In genomic region chr9:114250235-114250568, GRCh38 we compare ENCODE assay signal across 8 cellular contexts.
DNase-seq lines count a peak whose midpoint lies in the region; ATAC-seq and TF ChIP-seq lines count a peak whose summit lies in the region.
"Had no signal": no experiment of that assay in that cellular context is flagged by ENCODE, and none has a peak within 500 bp of the region (broad histone marks: within the 10 kb centered on the region; RNA-seq: fewer than 3 reads in every experiment).

No MANE protein-coding gene starts in this region.

- no peak overlapping the region for H2BK5ac ChIP-seq in mesenchymal stem cell (ENCODE audit: low read depth, low read length, poor library complexity, severe bottlenecking)

- no peak for TF ChIP-seq POLR2A in upper lobe of left lung (IDR thresholded peaks at IDR 0.05)

- 94% methylated on average over 13 of the region's 13 CpGs for WGBS in mesenchymal stem cell
- 48 to 54% methylated on average over 10 to 13 of the region's 13 CpGs for WGBS in upper lobe of left lung, 2 donors

- no peak overlapping the region for H3K14ac ChIP-seq in mesenchymal stem cell (ENCODE audit: low read length in 2 of 2)

- ATAC-seq in upper lobe of left lung (ENCODE audit: low FRiP score in 2 of 2) (peak; percentile 70 to 77), HG02870 (IDR thresholded peaks at IDR 0.05; ENCODE audit: unreplicated experiment) (no peak), GM19455 (IDR thresholded peaks at IDR 0.05; ENCODE audit: unreplicated experiment) (no peak)

- peak overlapping the region; percentile 56 for H4K8ac ChIP-seq in mesenchymal stem cell (ENCODE audit: low read length)

- TF ChIP-seq CTCF in colonic mucosa (IDR thresholded peaks at IDR 0.05) (no peak), upper lobe of left lung (IDR thresholded peaks at IDR 0.05) (no peak)

- H3K23ac ChIP-seq in mesenchymal stem cell (ENCODE audit: low read length in 2 of 2), result no peak overlapping the region

- no peaks in the 10 kb centered on the region for H3K36me3 ChIP-seq in colonic mucosa
- H3K36me3 ChIP-seq in mesenchymal stem cell (ENCODE audit: control insufficient read depth in 1 of 2, insufficient read depth in 2 of 2, low read depth in 1 of 2, low read length in 2 of 2), result peaks cover 0 to 62% of the 10 kb centered on the region in 2 experiments
- H3K36me3 ChIP-seq in upper lobe of left lung, result no peaks in the 10 kb centered on the region

- no peak overlapping the region for H2BK12ac ChIP-seq in mesenchymal stem cell (ENCODE audit: low read length in 2 of 2)

- H3K27me3 ChIP-seq in colonic mucosa, result no peaks in the 10 kb centered on the region
- H3K27me3 ChIP-seq in mesenchymal stem cell (ENCODE audit: control insufficient read depth in 1 of 2, insufficient read depth in 1 of 2, low read length in 2 of 2), result peaks cover 0 to 6% of the 10 kb centered on the region in 2 experiments
- H3K27me3 ChIP-seq in upper lobe of left lung, result no peaks in the 10 kb centered on the region

- no peak for TF ChIP-seq EP300 in upper lobe of left lung (IDR thresholded peaks at IDR 0.05)

- no peaks in the 10 kb centered on the region for H3K9me3 ChIP-seq in colonic mucosa
- H3K9me3 ChIP-seq in mesenchymal stem cell (ENCODE audit: control insufficient read depth, low read length), result no peaks in the 10 kb centered on the region
- no peaks in the 10 kb centered on the region for H3K9me3 ChIP-seq in upper lobe of left lung

- no peak overlapping the region for H3K4me2 ChIP-seq in mesenchymal stem cell (ENCODE audit: low read length, poor library complexity, severe bottlenecking)

- no peak overlapping the region for H2AK5ac ChIP-seq in mesenchymal stem cell (ENCODE audit: low read length, severe bottlenecking)

- no peak overlapping the region for H2AFZ ChIP-seq in mesenchymal stem cell (ENCODE audit: low read depth, low read length)

- H3K4me1 ChIP-seq in colonic mucosa (no peaks in the 10 kb centered on the region), mesenchymal stem cell (ENCODE audit: control insufficient read depth, insufficient read depth, low read depth, low read length) (no peaks in the 10 kb centered on the region), upper lobe of left lung (peaks cover 4 to 17% (median 10%) of the 10 kb centered on the region in 4 donors)

- no peak overlapping the region for H2BK15ac ChIP-seq in mesenchymal stem cell (ENCODE audit: low read depth, poor library complexity, severe bottlenecking)

- no peak overlapping the region for H3K4ac ChIP-seq in mesenchymal stem cell (ENCODE audit: low read depth in 1 of 2, low read length in 2 of 2)

- no peaks in the 10 kb centered on the region for H3K79me1 ChIP-seq in mesenchymal stem cell (replicated peaks; ENCODE audit: low read length, poor library complexity, severe bottlenecking)

- H3K9ac ChIP-seq in colonic mucosa (ENCODE audit: low read depth in 2 of 2, low read length in 2 of 2) (no peak overlapping the region), mesenchymal stem cell (ENCODE audit: low read length) (peak overlapping the region; percentile 67)

- no peak overlapping the region for H3K18ac ChIP-seq in mesenchymal stem cell (ENCODE audit: low read depth in 1 of 2, low read length in 2 of 2)

- H3K4me3 ChIP-seq in colonic mucosa (no peak overlapping the region), mesenchymal stem cell (ENCODE audit: insufficient read depth in 1 of 2, low read depth in 1 of 2, low read length in 2 of 2) (peak overlapping the region in 1 of 2 experiments; percentile 61), upper lobe of left lung (no peak overlapping the region)

- H4K91ac ChIP-seq in mesenchymal stem cell (ENCODE audit: low read length), result no peak overlapping the region

- no peak overlapping the region for H3K27ac ChIP-seq in colonic mucosa
- H3K27ac ChIP-seq in mesenchymal stem cell (ENCODE audit: low read length, poor library complexity, severe bottlenecking), result no peak overlapping the region
- peak overlapping the region in 1 of 4 donors; percentile 46 for H3K27ac ChIP-seq in upper lobe of left lung

- DNase-seq in NCI-H2029 (lab: John Stamatoyannopoulos, UW) (peak; percentile 23), colonic mucosa (peak; percentile 27), mesenchymal stem cell (no peak), upper lobe of left lung (peak; percentile 78 to 88)
- no peak for DNase-seq in activated CD4-positive, CD25-positive, alpha-beta regulatory T cell treated with anti-CD3 and anti-CD28 coated beads, Interleukin-2, amount 50 U/mL, for 72 hours
- DNase-seq: NCI-H748 treated with DMSO at 0.1 percent for 48 hours had no signal

- no peak overlapping the region for H2BK120ac ChIP-seq in mesenchymal stem cell (ENCODE audit: low read depth, low read length)

- intact Hi-C loops in colonic mucosa (cut with DNase I), result no loop called here

Comparison
In these comparisons a context has a peak if more than half of its experiments do, and no peak if none do; other contexts are left out.
1. DNase-seq: peak in NCI-H2029 (single experiment), colonic mucosa (single experiment) and upper lobe of left lung (2 of 2); none in mesenchymal stem cell (single experiment) and activated CD4-positive, CD25-positive, alpha-beta regulatory T cell treated with anti-CD3 and anti-CD28 coated beads, Interleukin-2, amount 50 U/mL, for 72 hours (single experiment).
2. ATAC-seq: peak in upper lobe of left lung (2 of 2); none in HG02870 (single experiment) and GM19455 (single experiment).